9 cellular contexts compared by ENCODE assay signal in the genomic region with DNA sequence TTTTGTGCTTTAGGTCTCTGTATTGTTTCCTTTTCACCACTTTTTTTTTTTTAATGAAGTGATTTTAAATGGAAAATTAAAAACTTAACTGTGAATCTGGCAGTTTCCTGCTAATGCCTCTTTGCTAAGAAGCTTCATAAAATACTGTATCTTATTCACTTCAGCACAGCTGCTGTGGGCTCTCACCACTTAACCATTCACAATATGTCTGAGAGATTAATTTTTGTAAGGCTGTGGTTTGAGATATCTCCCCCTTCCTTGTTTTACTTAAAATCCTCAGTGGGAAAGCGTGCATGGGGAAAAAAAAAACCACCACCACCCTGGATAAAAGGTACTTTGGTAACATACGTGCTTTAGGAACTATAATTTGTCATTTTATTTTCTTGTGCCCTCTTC.
DNase-seq lines count a peak whose midpoint lies in the region; ATAC-seq and TF ChIP-seq lines count a peak whose summit lies in the region.
"Had no signal": no experiment of that assay in that cellular context is flagged by ENCODE, and none has a peak within 500 bp of the region (broad histone marks: within the 10 kb centered on the region; RNA-seq: fewer than 3 reads in every experiment).

No MANE protein-coding gene starts in this region.

- no peaks in the 10 kb centered on the region for H3K27me3 Mint-ChIP-seq in activated CD4-positive, alpha-beta memory T cell treated with anti-CD3 and anti-CD28 coated beads, Interleukin-2, amount 10 ng/mL, durations not matched to agents 7 days and 5 days
- H3K27me3 Mint-ChIP-seq in memory B cell (no peaks in the 10 kb centered on the region), Caco-2 (ENCODE audit: insufficient read depth, unreplicated experiment) (no peaks in the 10 kb centered on the region)

- CTCF ChIA-PET in activated CD4-positive, alpha-beta memory T cell treated with anti-CD3 and anti-CD28 coated beads, Interleukin-2, amount 10 ng/mL, durations not matched to agents 7 days and 5 days (lab: Charles Lee), result interaction anchor here (2.0 kb wide), 1 partner anchor 268 kb away, joined by 6 read pairs; no protein-coding TSS in a partner anchor
- CTCF ChIA-PET in Caco-2 (lab: Charles Lee), result interaction anchor here (0.6 to 0.7 kb wide), 2 partner anchors 56 to 184 kb away, joined by 3 read pairs; no protein-coding TSS in a partner anchor

- 65 to 79% methylated on average over 2 of the region's 2 CpGs for WGBS in heart right ventricle, 2 donors
- 65 to 76% methylated on average over 2 of the region's 2 CpGs for WGBS in body of pancreas, 2 donors

- H3K36me3 Mint-ChIP-seq in activated CD4-positive, alpha-beta memory T cell treated with anti-CD3 and anti-CD28 coated beads, Interleukin-2, amount 10 ng/mL, durations not matched to agents 7 days and 5 days (ENCODE audit: low read depth), result peaks cover 45% of the 10 kb centered on the region
- H3K36me3 Mint-ChIP-seq in memory B cell, result peaks cover 2% of the 10 kb centered on the region
- no peaks in the 10 kb centered on the region for H3K36me3 Mint-ChIP-seq in Caco-2 (ENCODE audit: insufficient read depth, unreplicated experiment)

- H3K27ac ChIP-seq in heart right ventricle (peak overlapping the region in 9 of 10 donors; percentile 29 to 94 (median 82)), vagina (peak overlapping the region; percentile 38), body of pancreas (peak overlapping the region in 2 of 4 donors; percentile 67 to 78)

- H3K4me1 ChIP-seq in heart right ventricle (peaks cover 8 to 95% (median 60%) of the 10 kb centered on the region in 9 donors), vagina (peaks cover 47% of the 10 kb centered on the region), Caco-2 (peaks cover 25% of the 10 kb centered on the region), body of pancreas (peaks cover 59% of the 10 kb centered on the region)

- DNase-seq in heart right ventricle, result no peak
- no peak for DNase-seq in left ventricle myocardium superior
- DNase-seq in activated CD4-positive, alpha-beta memory T cell treated with anti-CD3 and anti-CD28 coated beads, Interleukin-2, amount 10 ng/mL, durations not matched to agents 7 days and 5 days, result no peak
- DNase-seq in memory B cell (ENCODE audit: low spot score in 2 of 2), result no peak
- no peak for DNase-seq in vagina (ENCODE audit: extremely low spot score in 2 of 2)
- DNase-seq in germinal center (ENCODE audit: low spot score), result no peak
- no peak for DNase-seq in Caco-2
- DNase-seq in body of pancreas, result no peak

- no peaks in the 10 kb centered on the region for H3K27me3 ChIP-seq in heart right ventricle
- H3K27me3 ChIP-seq in vagina, result no peaks in the 10 kb centered on the region
- no peaks in the 10 kb centered on the region for H3K27me3 ChIP-seq in Caco-2 (replicated peaks; ENCODE audit: control insufficient read depth, insufficient read depth, low read length)
- H3K27me3 ChIP-seq in body of pancreas, result no peaks in the 10 kb centered on the region

- TF ChIP-seq CTCF in heart right ventricle (IDR thresholded peaks at IDR 0.05) (no peak), vagina (IDR thresholded peaks at IDR 0.05) (no peak), Caco-2 (IDR thresholded peaks at IDR 0.05; ENCODE audit: insufficient read depth in 1 of 2, low read depth in 1 of 2, low read length in 1 of 2, severe bottlenecking in 1 of 2, unreplicated experiment in 1 of 2) (no peak), body of pancreas (IDR thresholded peaks at IDR 0.05) (no peak)

- peak overlapping the region; percentile 46 for H3K27ac Mint-ChIP-seq in activated CD4-positive, alpha-beta memory T cell treated with anti-CD3 and anti-CD28 coated beads, Interleukin-2, amount 10 ng/mL, durations not matched to agents 7 days and 5 days
- H3K27ac Mint-ChIP-seq in memory B cell (peak overlapping the region; percentile 95), Caco-2 (ENCODE audit: unreplicated experiment) (no peak overlapping the region)

- H3K36me3 ChIP-seq in heart right ventricle, result no peaks in the 10 kb centered on the region
- no peaks in the 10 kb centered on the region for H3K36me3 ChIP-seq in vagina
- H3K36me3 ChIP-seq in Caco-2 (ENCODE audit: control insufficient read depth, insufficient read depth, low read length), result no peaks in the 10 kb centered on the region
- H3K36me3 ChIP-seq in body of pancreas (replicated peaks in 1 of 2; ENCODE audit: insufficient read depth in 1 of 2, low read depth in 2 of 2), result no peaks in the 10 kb centered on the region

- peak overlapping the region; percentile 40 for H3K4me3 Mint-ChIP-seq in activated CD4-positive, alpha-beta memory T cell treated with anti-CD3 and anti-CD28 coated beads, Interleukin-2, amount 10 ng/mL, durations not matched to agents 7 days and 5 days
- H3K4me3 Mint-ChIP-seq in memory B cell (peak overlapping the region; percentile 82), Caco-2 (ENCODE audit: unreplicated experiment) (no peak overlapping the region)
- H3K4me3 Mint-ChIP-seq: neural crest cell had no signal

- H3K9me3 Mint-ChIP-seq in activated CD4-positive, alpha-beta memory T cell treated with anti-CD3 and anti-CD28 coated beads, Interleukin-2, amount 10 ng/mL, durations not matched to agents 7 days and 5 days, result no peaks in the 10 kb centered on the region
- H3K9me3 Mint-ChIP-seq in memory B cell (no peaks in the 10 kb centered on the region), Caco-2 (ENCODE audit: unreplicated experiment) (no peaks in the 10 kb centered on the region)
- H3K9me3 Mint-ChIP-seq: neural crest cell had no signal

- H3K4me1 Mint-ChIP-seq in activated CD4-positive, alpha-beta memory T cell treated with anti-CD3 and anti-CD28 coated beads, Interleukin-2, amount 10 ng/mL, durations not matched to agents 7 days and 5 days, result peaks cover 82% of the 10 kb centered on the region
- H3K4me1 Mint-ChIP-seq in memory B cell, result peaks cover 61% of the 10 kb centered on the region
- peaks cover 13% of the 10 kb centered on the region for H3K4me1 Mint-ChIP-seq in Caco-2 (ENCODE audit: low read depth, unreplicated experiment)

- H3K9me3 ChIP-seq in heart right ventricle (no peaks in the 10 kb centered on the region), vagina (no peaks in the 10 kb centered on the region), Caco-2 (no peaks in the 10 kb centered on the region), body of pancreas (no peaks in the 10 kb centered on the region)

- POLR2A ChIA-PET in activated CD4-positive, alpha-beta memory T cell treated with anti-CD3 and anti-CD28 coated beads, Interleukin-2, amount 10 ng/mL, durations not matched to agents 7 days and 5 days (lab: Charles Lee), result interaction anchor here (1.5 to 1.8 kb wide), 2 partner anchors 9 to 20 kb away, joined by 3 to 5 read pairs; no protein-coding TSS in a partner anchor
- POLR2A ChIA-PET in Caco-2 (lab: Charles Lee), result no interaction called here

- intact Hi-C loops in heart right ventricle (cut with DNase I), result loop anchor here in 3 of 10 donors (5.0 to 10.0 kb wide), 2 partner anchors 97 to 111 kb away; no protein-coding TSS in a partner anchor
- intact Hi-C loops in left ventricle myocardium superior (cut with micrococcal nuclease), result no loop called here
- intact Hi-C loops in vagina (cut with DNase I), result no loop called here
- intact Hi-C loops in Caco-2 (cut with micrococcal nuclease; ENCODE audit: unreplicated experiment), result no loop called here
- intact Hi-C loops in body of pancreas (cut with DNase I), result no loop called here

- BruUV-seq in Caco-2 (replicated peaks; lab: Mats Ljungman, UMichigan), result no TSS peak

- H3K4me3 ChIP-seq in heart right ventricle, result peak overlapping the region in 2 of 10 donors; percentile 6 to 19
- no peak overlapping the region for H3K4me3 ChIP-seq in vagina
- H3K4me3 ChIP-seq in Caco-2 (ENCODE audit: low read depth, low read length), result no peak overlapping the region
- no peak overlapping the region for H3K4me3 ChIP-seq in body of pancreas

- TF ChIP-seq POLR2A in vagina (IDR thresholded peaks at IDR 0.05), result no peak
- TF ChIP-seq POLR2A in body of pancreas (IDR thresholded peaks at IDR 0.05), result no peak

- ATAC-seq in heart right ventricle (no peak), left ventricle myocardium superior (no peak), memory B cell (ENCODE audit: low read depth) (no peak), body of pancreas (no peak)
